1 cellular context compared by ENCODE assay signal in the genomic region with DNA sequence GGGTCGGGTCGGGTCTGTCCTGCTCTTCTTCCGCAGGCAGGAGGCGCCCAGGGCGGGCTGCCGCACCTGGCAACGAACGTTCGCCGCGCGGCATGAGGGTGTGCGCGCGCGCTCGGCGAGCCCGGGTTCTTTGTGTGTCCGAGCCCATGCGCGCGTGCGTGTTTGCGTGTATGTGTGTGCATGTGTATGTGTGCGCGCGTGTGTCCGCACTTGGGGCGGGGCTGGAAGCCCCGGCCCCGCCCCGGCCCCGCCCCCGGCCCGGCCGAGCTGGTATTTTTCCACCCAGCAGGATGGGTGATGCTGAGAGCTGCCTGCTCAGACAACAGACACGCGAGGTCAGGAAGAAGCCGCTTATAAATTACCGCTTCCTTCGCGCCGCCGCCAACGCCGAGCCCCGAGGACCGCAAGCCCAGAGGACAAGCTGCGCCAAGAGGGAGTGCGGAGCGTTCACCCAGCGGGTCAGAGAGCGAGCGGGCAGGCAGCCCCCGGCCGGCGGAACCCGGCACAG.
TF ChIP-seq lines count a peak whose summit lies in the region.

Gene SLC6A6 (plus strand): TSS at position 303 of the 508 bp plus-strand sequence. CDS start 41,029 bp downstream, outside the sequence.

TF ChIP-seq in HepG2, 621 proteins besides CTCF, POLR2A, EP300 and RAD21 (continued from another document and continues in another):
- TF ChIP-seq, protein P1, sequence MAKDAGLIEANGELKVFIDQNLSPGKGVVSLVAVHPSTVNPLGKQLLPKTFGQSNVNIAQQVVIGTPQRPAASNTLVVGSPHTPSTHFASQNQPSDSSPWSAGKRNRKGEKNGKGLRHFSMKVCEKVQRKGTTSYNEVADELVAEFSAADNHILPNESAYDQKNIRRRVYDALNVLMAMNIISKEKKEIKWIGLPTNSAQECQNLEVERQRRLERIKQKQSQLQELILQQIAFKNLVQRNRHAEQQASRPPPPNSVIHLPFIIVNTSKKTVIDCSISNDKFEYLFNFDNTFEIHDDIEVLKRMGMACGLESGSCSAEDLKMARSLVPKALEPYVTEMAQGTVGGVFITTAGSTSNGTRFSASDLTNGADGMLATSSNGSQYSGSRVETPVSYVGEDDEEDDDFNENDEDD (CRISPR knock-in tag; IDR thresholded peaks at IDR 0.05; ENCODE audit: borderline replicate concordance): peak; percentile 90
- no peak for TF ChIP-seq SRY (CRISPR knock-in tag; IDR thresholded peaks at IDR 0.05)
- no peak for TF ChIP-seq TAF15 (IDR thresholded peaks at IDR 0.05; ENCODE audit: low read depth, low read length, poor library complexity, severe bottlenecking)
- no peak for TF ChIP-seq ZNF30 (CRISPR knock-in tag; IDR thresholded peaks at IDR 0.05)
- no peak for TF ChIP-seq NBN (conservative IDR thresholded peaks at IDR 0.05)
- peak; percentile 37; the same call in 1 of the 2 replicates for TF ChIP-seq ZSCAN20 (CRISPR knock-in tag; IDR thresholded peaks at IDR 0.05; ENCODE audit: borderline replicate concordance)
- peak; percentile 54; the same call in 1 of the 2 replicates for TF ChIP-seq ZNF143 (CRISPR knock-in tag; IDR thresholded peaks at IDR 0.05)
- TF ChIP-seq ZFX (CRISPR knock-in tag; IDR thresholded peaks at IDR 0.05; ENCODE audit: low read depth): no peak
- peak; percentile 55; the same call in 1 of the 2 replicates for TF ChIP-seq ZNF607 (CRISPR knock-in tag; IDR thresholded peaks at IDR 0.05; ENCODE audit: borderline replicate concordance)
- peak; percentile 66; the same call in 1 of the 2 replicates for TF ChIP-seq ARID4A (CRISPR knock-in tag; IDR thresholded peaks at IDR 0.05; ENCODE audit: borderline replicate concordance)
- no peak for TF ChIP-seq PRPF4 (IDR thresholded peaks at IDR 0.05; ENCODE audit: low read depth, low read length, poor library complexity, severe bottlenecking)
- TF ChIP-seq HDAC6 (IDR thresholded peaks at IDR 0.05; ENCODE audit: low read depth, low read length): no peak
- TF ChIP-seq ZNF772 (CRISPR knock-in tag; IDR thresholded peaks at IDR 0.05): peak; percentile 61; the same call in 1 of the 2 replicates
- 0 out of 2 replicates have a peak, but pooled peaks have one; percentile 53 for TF ChIP-seq HDAC2 (CRISPR knock-in tag; IDR thresholded peaks at IDR 0.05)
- no peak for TF ChIP-seq SETDB1 (CRISPR knock-in tag; IDR thresholded peaks at IDR 0.05; ENCODE audit: borderline replicate concordance)
- 0 out of 2 replicates have a peak, but pooled peaks have one; percentile 14 for TF ChIP-seq KDM4B (CRISPR knock-in tag; IDR thresholded peaks at IDR 0.05)
- TF ChIP-seq, protein P2, sequence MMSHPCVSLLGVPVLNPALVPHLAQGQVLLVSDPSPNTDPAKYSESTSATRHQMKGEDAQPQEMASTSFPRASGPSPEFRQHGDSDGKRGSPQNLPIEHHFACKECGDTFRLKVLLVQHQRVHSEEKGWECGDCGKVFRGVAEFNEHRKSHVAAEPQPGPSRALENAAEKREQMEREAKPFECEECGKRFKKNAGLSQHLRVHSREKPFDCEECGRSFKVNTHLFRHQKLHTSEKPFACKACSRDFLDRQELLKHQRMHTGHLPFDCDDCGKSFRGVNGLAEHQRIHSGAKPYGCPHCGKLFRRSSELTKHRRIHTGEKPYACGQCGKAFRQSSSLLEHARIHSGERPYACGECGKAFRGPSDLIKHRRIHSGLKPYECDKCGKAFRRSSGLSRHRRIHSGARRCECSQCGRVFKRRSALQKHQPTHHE (CRISPR knock-in tag; IDR thresholded peaks at IDR 0.05; ENCODE audit: borderline replicate concordance): 0 out of 2 replicates have a peak, but pooled peaks have one; percentile 65
- TF ChIP-seq MNT (IDR thresholded peaks at IDR 0.05): peak; percentile 73
- peak; percentile 45; the same call in 1 of the 2 replicates for TF ChIP-seq CREB1 (IDR thresholded peaks at IDR 0.05)
- TF ChIP-seq CREB1 (CRISPR knock-in tag; IDR thresholded peaks at IDR 0.05): no peak
- TF ChIP-seq ZNF850 (CRISPR knock-in tag; conservative IDR thresholded peaks at IDR 0.05): no peak
- TF ChIP-seq ZNF101 (CRISPR knock-in tag; IDR thresholded peaks at IDR 0.05; ENCODE audit: borderline replicate concordance, low read depth): no peak
- TF ChIP-seq ZNF709 (CRISPR knock-in tag; IDR thresholded peaks at IDR 0.05): 0 out of 2 replicates have a peak, but pooled peaks have one; percentile 22
- TF ChIP-seq NFYB (CRISPR knock-in tag; IDR thresholded peaks at IDR 0.05): no peak
- TF ChIP-seq, protein P3, sequence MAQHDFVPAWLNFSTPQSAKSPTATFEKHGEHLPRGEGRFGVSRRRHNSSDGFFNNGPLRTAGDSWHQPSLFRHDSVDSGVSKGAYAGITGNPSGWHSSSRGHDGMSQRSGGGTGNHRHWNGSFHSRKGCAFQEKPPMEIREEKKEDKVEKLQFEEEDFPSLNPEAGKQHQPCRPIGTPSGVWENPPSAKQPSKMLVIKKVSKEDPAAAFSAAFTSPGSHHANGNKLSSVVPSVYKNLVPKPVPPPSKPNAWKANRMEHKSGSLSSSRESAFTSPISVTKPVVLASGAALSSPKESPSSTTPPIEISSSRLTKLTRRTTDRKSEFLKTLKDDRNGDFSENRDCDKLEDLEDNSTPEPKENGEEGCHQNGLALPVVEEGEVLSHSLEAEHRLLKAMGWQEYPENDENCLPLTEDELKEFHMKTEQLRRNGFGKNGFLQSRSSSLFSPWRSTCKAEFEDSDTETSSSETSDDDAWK (CRISPR knock-in tag; IDR thresholded peaks at IDR 0.05): no peak
- no peak for TF ChIP-seq KDM6A (CRISPR knock-in tag; IDR thresholded peaks at IDR 0.05; ENCODE audit: low read depth)
- no peak for TF ChIP-seq NR2F1 (CRISPR knock-in tag; IDR thresholded peaks at IDR 0.05)
- TF ChIP-seq, protein P4, sequence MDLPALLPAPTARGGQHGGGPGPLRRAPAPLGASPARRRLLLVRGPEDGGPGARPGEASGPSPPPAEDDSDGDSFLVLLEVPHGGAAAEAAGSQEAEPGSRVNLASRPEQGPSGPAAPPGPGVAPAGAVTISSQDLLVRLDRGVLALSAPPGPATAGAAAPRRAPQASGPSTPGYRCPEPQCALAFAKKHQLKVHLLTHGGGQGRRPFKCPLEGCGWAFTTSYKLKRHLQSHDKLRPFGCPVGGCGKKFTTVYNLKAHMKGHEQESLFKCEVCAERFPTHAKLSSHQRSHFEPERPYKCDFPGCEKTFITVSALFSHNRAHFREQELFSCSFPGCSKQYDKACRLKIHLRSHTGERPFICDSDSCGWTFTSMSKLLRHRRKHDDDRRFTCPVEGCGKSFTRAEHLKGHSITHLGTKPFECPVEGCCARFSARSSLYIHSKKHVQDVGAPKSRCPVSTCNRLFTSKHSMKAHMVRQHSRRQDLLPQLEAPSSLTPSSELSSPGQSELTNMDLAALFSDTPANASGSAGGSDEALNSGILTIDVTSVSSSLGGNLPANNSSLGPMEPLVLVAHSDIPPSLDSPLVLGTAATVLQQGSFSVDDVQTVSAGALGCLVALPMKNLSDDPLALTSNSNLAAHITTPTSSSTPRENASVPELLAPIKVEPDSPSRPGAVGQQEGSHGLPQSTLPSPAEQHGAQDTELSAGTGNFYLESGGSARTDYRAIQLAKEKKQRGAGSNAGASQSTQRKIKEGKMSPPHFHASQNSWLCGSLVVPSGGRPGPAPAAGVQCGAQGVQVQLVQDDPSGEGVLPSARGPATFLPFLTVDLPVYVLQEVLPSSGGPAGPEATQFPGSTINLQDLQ (CRISPR knock-in tag; IDR thresholded peaks at IDR 0.05): no peak
- peak; percentile 61; the same call in 1 of the 2 replicates for TF ChIP-seq ZNF574 (CRISPR knock-in tag; IDR thresholded peaks at IDR 0.05)
- TF ChIP-seq SIX1 (CRISPR knock-in tag; IDR thresholded peaks at IDR 0.05; ENCODE audit: borderline replicate concordance): 0 out of 2 replicates have a peak, but pooled peaks have one; percentile 10
- TF ChIP-seq HNRNPL (IDR thresholded peaks at IDR 0.05; ENCODE audit: low read depth, low read length): no peak
- no peak for TF ChIP-seq MTA1 (CRISPR knock-in tag; IDR thresholded peaks at IDR 0.05; ENCODE audit: borderline replicate concordance)
- TF ChIP-seq, protein P5, sequence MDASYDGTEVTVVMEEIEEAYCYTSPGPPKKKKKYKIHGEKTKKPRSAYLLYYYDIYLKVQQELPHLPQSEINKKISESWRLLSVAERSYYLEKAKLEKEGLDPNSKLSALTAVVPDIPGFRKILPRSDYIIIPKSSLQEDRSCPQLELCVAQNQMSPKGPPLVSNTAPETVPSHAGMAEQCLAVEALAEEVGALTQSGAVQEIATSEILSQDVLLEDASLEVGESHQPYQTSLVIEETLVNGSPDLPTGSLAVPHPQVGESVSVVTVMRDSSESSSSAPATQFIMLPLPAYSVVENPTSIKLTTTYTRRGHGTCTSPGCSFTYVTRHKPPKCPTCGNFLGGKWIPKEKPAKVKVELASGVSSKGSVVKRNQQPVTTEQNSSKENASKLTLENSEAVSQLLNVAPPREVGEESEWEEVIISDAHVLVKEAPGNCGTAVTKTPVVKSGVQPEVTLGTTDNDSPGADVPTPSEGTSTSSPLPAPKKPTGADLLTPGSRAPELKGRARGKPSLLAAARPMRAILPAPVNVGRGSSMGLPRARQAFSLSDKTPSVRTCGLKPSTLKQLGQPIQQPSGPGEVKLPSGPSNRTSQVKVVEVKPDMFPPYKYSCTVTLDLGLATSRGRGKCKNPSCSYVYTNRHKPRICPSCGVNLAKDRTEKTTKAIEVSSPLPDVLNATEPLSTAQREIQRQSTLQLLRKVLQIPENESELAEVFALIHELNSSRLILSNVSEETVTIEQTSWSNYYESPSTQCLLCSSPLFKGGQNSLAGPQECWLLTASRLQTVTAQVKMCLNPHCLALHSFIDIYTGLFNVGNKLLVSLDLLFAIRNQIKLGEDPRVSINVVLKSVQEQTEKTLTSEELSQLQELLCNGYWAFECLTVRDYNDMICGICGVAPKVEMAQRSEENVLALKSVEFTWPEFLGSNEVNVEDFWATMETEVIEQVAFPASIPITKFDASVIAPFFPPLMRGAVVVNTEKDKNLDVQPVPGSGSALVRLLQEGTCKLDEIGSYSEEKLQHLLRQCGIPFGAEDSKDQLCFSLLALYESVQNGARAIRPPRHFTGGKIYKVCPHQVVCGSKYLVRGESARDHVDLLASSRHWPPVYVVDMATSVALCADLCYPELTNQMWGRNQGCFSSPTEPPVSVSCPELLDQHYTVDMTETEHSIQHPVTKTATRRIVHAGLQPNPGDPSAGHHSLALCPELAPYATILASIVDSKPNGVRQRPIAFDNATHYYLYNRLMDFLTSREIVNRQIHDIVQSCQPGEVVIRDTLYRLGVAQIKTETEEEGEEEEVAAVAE (CRISPR knock-in tag; IDR thresholded peaks at IDR 0.05; ENCODE audit: borderline replicate concordance): no peak
- TF ChIP-seq DNMT3B (CRISPR knock-in tag; conservative IDR thresholded peaks at IDR 0.05): no peak
- 0 out of 2 replicates have a peak, but pooled peaks have one; percentile 54 for TF ChIP-seq MIXL1 (CRISPR knock-in tag; IDR thresholded peaks at IDR 0.05)
